Comparison of ENCODE assay signal across 13 cellular contexts in the genomic region with DNA sequence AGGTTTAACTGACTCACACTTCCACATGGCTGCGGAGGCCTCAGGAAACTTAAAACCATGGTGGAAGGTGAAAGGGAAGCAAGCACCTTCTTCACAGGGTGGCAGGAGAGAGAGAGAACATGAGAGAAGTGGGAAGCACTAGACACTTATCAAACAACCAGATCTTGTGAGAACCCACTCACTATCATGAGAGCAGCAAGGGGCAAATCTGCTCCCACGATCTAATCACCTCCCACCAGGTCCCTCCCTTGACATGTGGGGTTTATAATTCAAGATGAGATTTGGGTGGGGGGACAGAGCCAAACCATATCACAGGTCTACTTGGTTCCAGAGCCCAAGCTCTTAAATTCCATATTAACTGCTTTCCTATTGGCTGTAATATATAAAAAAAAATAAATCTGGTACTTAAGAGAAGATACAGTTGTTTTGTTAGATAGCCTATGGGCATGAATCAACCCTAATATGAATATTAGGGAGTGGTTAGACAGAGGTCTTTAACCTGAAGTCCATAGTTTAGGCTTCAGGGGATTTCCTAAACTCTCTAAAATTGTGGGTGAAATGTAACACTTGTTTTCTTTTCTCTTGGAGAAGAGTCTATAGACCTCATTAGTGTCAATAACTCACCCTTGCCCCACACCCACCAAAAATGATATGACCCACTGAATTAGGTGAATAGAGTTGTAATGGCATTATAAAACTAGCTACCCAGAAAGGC.
"Had no signal": no experiment of that assay in that cellular context is flagged by ENCODE, and none has a peak within 500 bp of the region (broad histone marks: within the 10 kb centered on the region; RNA-seq: fewer than 3 reads in every experiment).

No MANE protein-coding gene starts in this region.

- ATAC-seq: body of pancreas, gastroesophageal sphincter had no signal

- DNase-seq: activated naive CD4-positive, alpha-beta T cell; activated T-cell treated with anti-CD3 and anti-CD28 coated beads, Interleukin-2, amount 50 U/mL, for 1 hour; amniotic stem cell; body of pancreas; central memory CD4-positive, alpha-beta T cell; cortex of kidney; effector CD8-positive, alpha-beta T cell; posterior cingulate gyrus; stimulated activated CD4-positive, alpha-beta T cell treated with anti-CD3 and anti-CD28 coated beads, Interleukin-15, amount 100 ng/mL, for 24 hours; stimulated activated CD4-positive, alpha-beta T cell treated with anti-CD3 and anti-CD28 coated beads, Interleukin-4, amount 100 ng/mL, for 24 hours; tibial artery; uterus had no signal
